In genomic region chr7:29300649-29301048, GRCh38 we compare ENCODE assay signal across 25 cellular contexts.
DNase-seq lines count a peak whose midpoint lies in the region; ATAC-seq and TF ChIP-seq lines count a peak whose summit lies in the region.
"Had no signal": no experiment of that assay in that cellular context is flagged by ENCODE, and none has a peak within 500 bp of the region (broad histone marks: within the 10 kb centered on the region; RNA-seq: fewer than 3 reads in every experiment).

No MANE protein-coding gene starts in this region.

- no peaks in the 10 kb centered on the region for H3K4me1 Mint-ChIP-seq in activated CD4-positive, alpha-beta memory T cell treated with anti-CD3 and anti-CD28 coated beads for 36 hours (ENCODE audit: low read depth)
- H3K4me1 Mint-ChIP-seq: CD4-positive, alpha-beta memory T cell had no signal

- H3K36me3 ChIP-seq in PC-3 (ENCODE audit: low read depth, low read length) = no peaks in the 10 kb centered on the region
- no peaks in the 10 kb centered on the region for H3K36me3 ChIP-seq in trophoblast cell (ENCODE audit: control insufficient read depth in 1 of 2, insufficient read depth in 2 of 2, low read length in 2 of 2)
- no peaks in the 10 kb centered on the region for H3K36me3 ChIP-seq in mucosa of descending colon (ENCODE audit: low read depth)
- H3K36me3 ChIP-seq: MG63 had no signal

- H2AFZ ChIP-seq in PC-3 (ENCODE audit: low read length) (no peak overlapping the region), trophoblast cell (ENCODE audit: insufficient read depth, low read length, poor library complexity) (no peak overlapping the region)
- H2AFZ ChIP-seq: PC-9 had no signal

- H3K36me3 Mint-ChIP-seq in activated CD4-positive, alpha-beta memory T cell treated with anti-CD3 and anti-CD28 coated beads for 36 hours = no peaks in the 10 kb centered on the region
- H3K36me3 Mint-ChIP-seq: CD4-positive, alpha-beta memory T cell had no signal

- H4K91ac ChIP-seq in trophoblast cell (ENCODE audit: low read depth, low read length) = no peak overlapping the region

- H3K18ac ChIP-seq in trophoblast cell (ENCODE audit: low read length) = no peak overlapping the region

- TF ChIP-seq CTCF in PC-3 (conservative IDR thresholded peaks at IDR 0.05; ENCODE audit: low read depth, low read length) (no peak), fibroblast of pulmonary artery (IDR thresholded peaks at IDR 0.05; ENCODE audit: low read length, missing control alignments) (no peak), mucosa of descending colon (IDR thresholded peaks at IDR 0.05) (no peak), GM13976 (IDR thresholded peaks at IDR 0.05; ENCODE audit: borderline replicate concordance, control extremely low read depth, extremely low read depth, insufficient read depth, missing control alignments) (no peak)

- no peak overlapping the region for H3K9ac ChIP-seq in PC-3 (ENCODE audit: low read length)
- no peak overlapping the region for H3K9ac ChIP-seq in trophoblast cell (ENCODE audit: low read length)

- H3K27me3 ChIP-seq in PC-3 (ENCODE audit: low read length) = no peaks in the 10 kb centered on the region
- no peaks in the 10 kb centered on the region for H3K27me3 ChIP-seq in trophoblast cell (ENCODE audit: insufficient read depth, low read length)
- H3K27me3 ChIP-seq: MG63 had no signal

- H2BK120ac ChIP-seq in trophoblast cell (ENCODE audit: insufficient read depth, low read length, poor library complexity) = no peak overlapping the region

- no peaks in the 10 kb centered on the region for H4K20me1 ChIP-seq in PC-3 (ENCODE audit: low read length)

- in situ Hi-C loops in GM13976 (cut with MboI; ENCODE audit: low sequenced_read_pairs, unreplicated experiment) = no loop called here

- H3K79me2 ChIP-seq in PC-3 (ENCODE audit: low read length) (no peaks in the 10 kb centered on the region), trophoblast cell (ENCODE audit: control insufficient read depth, insufficient read depth, low read length, poor library complexity) (peaks cover 8% of the 10 kb centered on the region)

- H3F3A ChIP-seq in PC-3 (ENCODE audit: low read length, unreplicated experiment) = no peaks in the 10 kb centered on the region

- no peak overlapping the region for H3K14ac ChIP-seq in trophoblast cell (ENCODE audit: low read length)

- H3K9me2 ChIP-seq in PC-3 (replicated peaks; ENCODE audit: low read length) = no peaks in the 10 kb centered on the region

- CTCF ChIA-PET in HEK293T (lab: Yijun Ruan, JAX) = interaction anchor here (1.0 kb wide), 1 partner anchor 13 kb away, joined by 3 read pairs; no protein-coding TSS in a partner anchor
- CTCF ChIA-PET in PC-3 (lab: Charles Lee) = interaction anchor here (0.6 to 1.1 kb wide), 5 partner anchors 110 to 307 kb away, joined by 3 to 4 read pairs (median 3); no protein-coding TSS in a partner anchor
- CTCF ChIA-PET in activated CD4-positive, alpha-beta memory T cell treated with anti-CD3 and anti-CD28 coated beads for 36 hours (lab: Charles Lee) = interaction anchor here (0.8 to 0.9 kb wide), 2 partner anchors 56 to 114 kb away, joined by 3 read pairs; no protein-coding TSS in a partner anchor

- intact Hi-C loops in PC-3 (cut with micrococcal nuclease) = loop anchor here (1.0 to 10.0 kb wide), 2 partner anchors 15 to 376 kb away; no protein-coding TSS in a partner anchor
- intact Hi-C loops in activated CD4-positive, alpha-beta memory T cell treated with anti-CD3 and anti-CD28 coated beads for 36 hours (cut with micrococcal nuclease) = no loop called here
- intact Hi-C loops in mucosa of descending colon (cut with DNase I, micrococcal nuclease) = no loop called here

- H2AK5ac ChIP-seq in trophoblast cell (ENCODE audit: low read length) = no peak overlapping the region

- no peaks in the 10 kb centered on the region for H3K27me3 Mint-ChIP-seq in activated CD4-positive, alpha-beta memory T cell treated with anti-CD3 and anti-CD28 coated beads for 36 hours

- ATAC-seq in PC-3 (peak; percentile 87), mucosa of descending colon (no peak)
- ATAC-seq: GM12878, HCT116, K562 had no signal

- H3K4ac ChIP-seq in trophoblast cell (ENCODE audit: low read depth, low read length) = no peak overlapping the region

- no peaks in the 10 kb centered on the region for H3K9me3 ChIP-seq in PC-3 (ENCODE audit: low read length)
- no peaks in the 10 kb centered on the region for H3K9me3 ChIP-seq in trophoblast cell (ENCODE audit: insufficient read depth, low read depth, low read length)
- no peaks in the 10 kb centered on the region for H3K9me3 ChIP-seq in mucosa of descending colon
- H3K9me3 ChIP-seq: MG63 had no signal

- DNase-seq in HEK293T (ENCODE audit: extremely low spot score) (no peak), PC-3 (peak; percentile 72), fibroblast of pulmonary artery (ENCODE audit: low read depth) (peak; percentile 18), trophoblast cell (peak in 1 of 2 donors; percentile 38), mucosa of descending colon (no peak), GM13976 (ENCODE audit: low spot score) (no peak), GF-D8 (lab: John Stamatoyannopoulos, UW) (no peak)
- no peak for DNase-seq in activated CD4-positive, alpha-beta memory T cell treated with anti-CD3 and anti-CD28 coated beads for 36 hours
- DNase-seq: C1 segment of cervical spinal cord; CD4-positive, alpha-beta memory T cell; COR-L47; DMS53; NCI-H1105 treated with DMSO at 0.1 percent for 48 hours; NCI-H146; NCI-H1930; NCI-H2107; NCI-H446; NCI-H524 treated with DMSO at 0.1 percent for 48 hours; NCI-H774; Right ventricle myocardium superior had no signal

- peaks cover 36% of the 10 kb centered on the region for H3K4me1 ChIP-seq in PC-3 (ENCODE audit: insufficient read depth, low read length)
- H3K4me1 ChIP-seq in trophoblast cell (ENCODE audit: control insufficient read depth in 1 of 2, insufficient read depth in 2 of 2, low read length in 2 of 2) = peaks cover 22 to 25% of the 10 kb centered on the region in 2 experiments
- H3K4me1 ChIP-seq in mucosa of descending colon (ENCODE audit: low read depth) = no peaks in the 10 kb centered on the region

- no peak overlapping the region for H4K12ac ChIP-seq in trophoblast cell (ENCODE audit: low read depth, low read length)

- H3K27ac ChIP-seq in PC-3 (ENCODE audit: low read length) (peak overlapping the region; percentile 16; the same call in 1 of the 2 replicates), trophoblast cell (ENCODE audit: low read depth, low read length) (peak overlapping the region; percentile 36)
- H3K27ac ChIP-seq: PC-9 had no signal

- POLR2A ChIA-PET in HEK293T (lab: Yijun Ruan, JAX) = no interaction called here
- POLR2A ChIA-PET in PC-3 (lab: Charles Lee; ENCODE audit: unreplicated experiment) = interaction anchor here (0.6 to 0.7 kb wide), 3 partner anchors 12 to 254 kb away, joined by 3 to 11 read pairs (median 5); no protein-coding TSS in a partner anchor
- POLR2A ChIA-PET in activated CD4-positive, alpha-beta memory T cell treated with anti-CD3 and anti-CD28 coated beads for 36 hours (lab: Charles Lee) = no interaction called here

- H3K27ac Mint-ChIP-seq in activated CD4-positive, alpha-beta memory T cell treated with anti-CD3 and anti-CD28 coated beads for 36 hours = no peak overlapping the region
- H3K27ac Mint-ChIP-seq: CD4-positive, alpha-beta memory T cell had no signal

- H3K4me3 ChIP-seq in PC-3 (ENCODE audit: low read length) = peak overlapping the region; percentile 11; the same call in 1 of the 2 replicates
- H3K4me3 ChIP-seq in fibroblast of pulmonary artery (replicated peaks; ENCODE audit: low read depth, low read length) = no peak overlapping the region
- H3K4me3 ChIP-seq in trophoblast cell (ENCODE audit: low read depth, low read length) = no peak overlapping the region
- no peak overlapping the region for H3K4me3 ChIP-seq in mucosa of descending colon
- H3K4me3 ChIP-seq: GM12878, K562, MG63, PC-9 had no signal

- no peak overlapping the region for H4K8ac ChIP-seq in trophoblast cell (ENCODE audit: low read depth, low read length)

- H2BK12ac ChIP-seq in trophoblast cell (ENCODE audit: low read length) = no peak overlapping the region

- peaks cover 18% of the 10 kb centered on the region for H3K79me1 ChIP-seq in trophoblast cell (ENCODE audit: low read length)

- H2BK5ac ChIP-seq in trophoblast cell (ENCODE audit: low read depth, low read length, poor library complexity) = no peak overlapping the region

- BruUV-seq in PC-3 (replicated peaks; lab: Mats Ljungman, UMichigan) = no TSS peak

- H3K4me2 ChIP-seq in PC-3 (ENCODE audit: low read length) = peak overlapping the region; percentile 58
- H3K4me2 ChIP-seq in trophoblast cell (ENCODE audit: low read length) = no peak overlapping the region

- H3K23ac ChIP-seq in trophoblast cell (ENCODE audit: low read length) = no peak overlapping the region

- WGBS in trophoblast cell (ENCODE audit: extremely low coverage, insufficient coverage, insufficient read length) = no CpG with 5 or more reads among the region's 1 CpG

- H3K4me3 Mint-ChIP-seq in activated CD4-positive, alpha-beta memory T cell treated with anti-CD3 and anti-CD28 coated beads for 36 hours = no peak overlapping the region
- H3K4me3 Mint-ChIP-seq: CD4-positive, alpha-beta memory T cell had no signal

- no peaks in the 10 kb centered on the region for H3K9me3 Mint-ChIP-seq in activated CD4-positive, alpha-beta memory T cell treated with anti-CD3 and anti-CD28 coated beads for 36 hours
- H3K9me3 Mint-ChIP-seq: CD4-positive, alpha-beta memory T cell had no signal

TF ChIP-seq in HEK293T, 16 proteins besides CTCF, POLR2A, EP300 and RAD21:
- TF ChIP-seq HDGF (IDR thresholded peaks at IDR 0.05; ENCODE audit: borderline replicate concordance) (no peak), LEF1 (IDR thresholded peaks at IDR 0.05; ENCODE audit: borderline replicate concordance) (no peak), ARNT (IDR thresholded peaks at IDR 0.05) (no peak), PKNOX1 (IDR thresholded peaks at IDR 0.05) (peak; percentile 62), L3MBTL2 (conservative IDR thresholded peaks at IDR 0.05) (no peak), NFRKB (IDR thresholded peaks at IDR 0.05) (no peak), ELF4 (IDR thresholded peaks at IDR 0.05) (no peak), FOXA1 (IDR thresholded peaks at IDR 0.05) (no peak), BHLHE40 (IDR thresholded peaks at IDR 0.05; ENCODE audit: borderline replicate concordance) (no peak)

Comparison
In these comparisons a context has a peak if more than half of its experiments do, and no peak if none do; other contexts are left out.
1. DNase-seq: peak in PC-3 (single experiment) and fibroblast of pulmonary artery (single experiment); none in HEK293T (single experiment), activated CD4-positive, alpha-beta memory T cell treated with anti-CD3 and anti-CD28 coated beads for 36 hours (single experiment), mucosa of descending colon (0 of 3), GM13976 (single experiment) and GF-D8 (single experiment).